ENCODE assay signal across 1 cellular context in the genomic region with DNA sequence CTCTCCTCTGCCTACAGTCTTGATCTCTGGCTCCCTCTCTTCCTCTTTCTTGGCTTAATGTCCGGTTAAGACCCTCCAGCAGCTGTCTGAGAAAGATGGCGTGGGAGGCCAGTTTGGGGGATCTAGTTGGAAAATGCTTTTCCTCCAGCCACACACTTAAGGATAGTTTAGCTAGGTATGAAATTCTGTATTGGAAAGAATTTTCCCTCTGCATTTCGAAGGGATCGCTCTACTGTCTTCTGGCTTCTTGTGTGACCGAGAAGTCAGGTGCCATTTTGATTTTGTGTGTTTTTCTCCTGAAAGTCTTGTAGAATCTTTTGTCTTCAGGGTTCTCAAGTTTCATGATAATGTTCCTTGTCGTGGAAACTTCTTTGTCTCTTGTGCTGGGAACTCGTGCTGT.
TF ChIP-seq lines count a peak whose summit lies in the region.

No MANE protein-coding gene starts in this region.

TF ChIP-seq in HepG2, 621 proteins besides CTCF, POLR2A, EP300 and RAD21:
- no peak for TF ChIP-seq ZFP90 (CRISPR knock-in tag; IDR thresholded peaks at IDR 0.05; ENCODE audit: borderline replicate concordance)
- TF ChIP-seq ZNF775 (CRISPR knock-in tag; IDR thresholded peaks at IDR 0.05; ENCODE audit: borderline replicate concordance) = no peak
- TF ChIP-seq ZFP1 (CRISPR knock-in tag; IDR thresholded peaks at IDR 0.05) = peak; percentile 100
- no peak for TF ChIP-seq ZNF619 (CRISPR knock-in tag; IDR thresholded peaks at IDR 0.05)
- no peak for TF ChIP-seq NR0B2 (CRISPR knock-in tag; IDR thresholded peaks at IDR 0.05)
